ENCODE assay signal across 2 cellular contexts in the genomic region with DNA sequence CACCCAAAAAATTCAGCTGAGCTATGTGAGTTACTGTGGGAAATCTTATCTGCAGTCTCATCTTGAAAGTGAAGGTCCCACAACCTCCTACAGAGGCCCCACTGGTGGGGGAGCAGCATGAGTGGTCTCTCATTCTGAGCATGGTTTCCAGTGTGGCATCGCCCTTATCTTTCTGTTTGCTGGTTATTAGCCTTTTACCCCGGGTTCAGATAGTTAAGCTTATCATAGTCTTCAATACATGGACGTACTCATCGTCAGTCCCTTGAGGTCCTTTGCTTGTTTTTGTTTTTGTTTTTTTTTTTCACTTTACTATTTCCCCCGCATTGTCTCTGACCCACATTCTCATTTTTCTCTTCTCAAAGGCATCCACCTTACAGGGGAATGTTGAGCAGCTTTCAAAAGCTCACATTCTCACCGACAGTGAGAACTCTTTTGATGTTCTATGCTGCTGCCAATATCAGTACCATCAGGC.
TF ChIP-seq lines count a peak whose summit lies in the region.

No MANE protein-coding gene starts in this region.

TF ChIP-seq in H1, 55 proteins besides CTCF, POLR2A, EP300 and RAD21:
- TF ChIP-seq CBX5 (IDR thresholded peaks at IDR 0.05; ENCODE audit: low read depth, low read length) = no peak
- TF ChIP-seq CTBP2 (IDR thresholded peaks at IDR 0.05; ENCODE audit: borderline replicate concordance, insufficient read depth, insufficient read length, low read length) = no peak
- no peak for TF ChIP-seq MAFK (IDR thresholded peaks at IDR 0.05; ENCODE audit: low read depth, low read length)
- no peak for TF ChIP-seq TAF7 (optimal IDR thresholded peaks at IDR 0.05; ENCODE audit: borderline replicate concordance, low read depth, low read length)
- TF ChIP-seq, protein P1, sequence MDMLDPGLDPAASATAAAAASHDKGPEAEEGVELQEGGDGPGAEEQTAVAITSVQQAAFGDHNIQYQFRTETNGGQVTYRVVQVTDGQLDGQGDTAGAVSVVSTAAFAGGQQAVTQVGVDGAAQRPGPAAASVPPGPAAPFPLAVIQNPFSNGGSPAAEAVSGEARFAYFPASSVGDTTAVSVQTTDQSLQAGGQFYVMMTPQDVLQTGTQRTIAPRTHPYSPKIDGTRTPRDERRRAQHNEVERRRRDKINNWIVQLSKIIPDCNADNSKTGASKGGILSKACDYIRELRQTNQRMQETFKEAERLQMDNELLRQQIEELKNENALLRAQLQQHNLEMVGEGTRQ (IDR thresholded peaks at IDR 0.05; ENCODE audit: low read length) = no peak
- TF ChIP-seq TBP (IDR thresholded peaks at IDR 0.05; ENCODE audit: low read depth, low read length) = no peak
- no peak for TF ChIP-seq PHF8 (conservative IDR thresholded peaks at IDR 0.05; ENCODE audit: low read depth, low read length)
- no peak for TF ChIP-seq BACH1 (IDR thresholded peaks at IDR 0.05; ENCODE audit: low read length)
- no peak for TF ChIP-seq KDM4A (IDR thresholded peaks at IDR 0.05; ENCODE audit: low read depth, low read length, severe bottlenecking)
- TF ChIP-seq SP4 (IDR thresholded peaks at IDR 0.05; ENCODE audit: low read length) = no peak

TF ChIP-seq in HepG2, 621 proteins besides CTCF, POLR2A, EP300 and RAD21:
- TF ChIP-seq, protein P2, sequence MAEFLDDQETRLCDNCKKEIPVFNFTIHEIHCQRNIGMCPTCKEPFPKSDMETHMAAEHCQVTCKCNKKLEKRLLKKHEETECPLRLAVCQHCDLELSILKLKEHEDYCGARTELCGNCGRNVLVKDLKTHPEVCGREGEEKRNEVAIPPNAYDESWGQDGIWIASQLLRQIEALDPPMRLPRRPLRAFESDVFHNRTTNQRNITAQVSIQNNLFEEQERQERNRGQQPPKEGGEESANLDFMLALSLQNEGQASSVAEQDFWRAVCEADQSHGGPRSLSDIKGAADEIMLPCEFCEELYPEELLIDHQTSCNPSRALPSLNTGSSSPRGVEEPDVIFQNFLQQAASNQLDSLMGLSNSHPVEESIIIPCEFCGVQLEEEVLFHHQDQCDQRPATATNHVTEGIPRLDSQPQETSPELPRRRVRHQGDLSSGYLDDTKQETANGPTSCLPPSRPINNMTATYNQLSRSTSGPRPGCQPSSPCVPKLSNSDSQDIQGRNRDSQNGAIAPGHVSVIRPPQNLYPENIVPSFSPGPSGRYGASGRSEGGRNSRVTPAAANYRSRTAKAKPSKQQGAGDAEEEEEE (CRISPR knock-in tag; IDR thresholded peaks at IDR 0.05; ENCODE audit: borderline replicate concordance) = no peak
- TF ChIP-seq, protein P3, sequence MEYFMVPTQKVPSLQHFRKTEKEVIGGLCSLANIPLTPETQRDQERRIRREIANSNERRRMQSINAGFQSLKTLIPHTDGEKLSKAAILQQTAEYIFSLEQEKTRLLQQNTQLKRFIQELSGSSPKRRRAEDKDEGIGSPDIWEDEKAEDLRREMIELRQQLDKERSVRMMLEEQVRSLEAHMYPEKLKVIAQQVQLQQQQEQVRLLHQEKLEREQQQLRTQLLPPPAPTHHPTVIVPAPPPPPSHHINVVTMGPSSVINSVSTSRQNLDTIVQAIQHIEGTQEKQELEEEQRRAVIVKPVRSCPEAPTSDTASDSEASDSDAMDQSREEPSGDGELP (IDR thresholded peaks at IDR 0.05; ENCODE audit: borderline replicate concordance, low read depth) = no peak
- TF ChIP-seq NFIB (CRISPR knock-in tag; IDR thresholded peaks at IDR 0.05; ENCODE audit: borderline replicate concordance) (no peak), ZNF720 (CRISPR knock-in tag; IDR thresholded peaks at IDR 0.05) (no peak), ZNF136 (CRISPR knock-in tag; IDR thresholded peaks at IDR 0.05; ENCODE audit: low read depth) (no peak), SKI (IDR thresholded peaks at IDR 0.05; ENCODE audit: partially characterized antibody) (no peak), AHR (CRISPR knock-in tag; IDR thresholded peaks at IDR 0.05) (no peak), SOX13 (IDR thresholded peaks at IDR 0.05) (no peak), SOX13 (CRISPR knock-in tag; conservative IDR thresholded peaks at IDR 0.05 in 1 of 2, IDR thresholded peaks at IDR 0.05 in 1 of 2) (no peak), ZSCAN12 (CRISPR knock-in tag; IDR thresholded peaks at IDR 0.05) (no peak), ZNF781 (CRISPR knock-in tag; IDR thresholded peaks at IDR 0.05; ENCODE audit: borderline replicate concordance, not compliant biosample characterization) (no peak)
- TF ChIP-seq, protein P4, sequence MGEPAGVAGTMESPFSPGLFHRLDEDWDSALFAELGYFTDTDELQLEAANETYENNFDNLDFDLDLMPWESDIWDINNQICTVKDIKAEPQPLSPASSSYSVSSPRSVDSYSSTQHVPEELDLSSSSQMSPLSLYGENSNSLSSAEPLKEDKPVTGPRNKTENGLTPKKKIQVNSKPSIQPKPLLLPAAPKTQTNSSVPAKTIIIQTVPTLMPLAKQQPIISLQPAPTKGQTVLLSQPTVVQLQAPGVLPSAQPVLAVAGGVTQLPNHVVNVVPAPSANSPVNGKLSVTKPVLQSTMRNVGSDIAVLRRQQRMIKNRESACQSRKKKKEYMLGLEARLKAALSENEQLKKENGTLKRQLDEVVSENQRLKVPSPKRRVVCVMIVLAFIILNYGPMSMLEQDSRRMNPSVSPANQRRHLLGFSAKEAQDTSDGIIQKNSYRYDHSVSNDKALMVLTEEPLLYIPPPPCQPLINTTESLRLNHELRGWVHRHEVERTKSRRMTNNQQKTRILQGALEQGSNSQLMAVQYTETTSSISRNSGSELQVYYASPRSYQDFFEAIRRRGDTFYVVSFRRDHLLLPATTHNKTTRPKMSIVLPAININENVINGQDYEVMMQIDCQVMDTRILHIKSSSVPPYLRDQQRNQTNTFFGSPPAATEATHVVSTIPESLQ (CRISPR knock-in tag; conservative IDR thresholded peaks at IDR 0.05) = no peak
- TF ChIP-seq, protein P5, sequence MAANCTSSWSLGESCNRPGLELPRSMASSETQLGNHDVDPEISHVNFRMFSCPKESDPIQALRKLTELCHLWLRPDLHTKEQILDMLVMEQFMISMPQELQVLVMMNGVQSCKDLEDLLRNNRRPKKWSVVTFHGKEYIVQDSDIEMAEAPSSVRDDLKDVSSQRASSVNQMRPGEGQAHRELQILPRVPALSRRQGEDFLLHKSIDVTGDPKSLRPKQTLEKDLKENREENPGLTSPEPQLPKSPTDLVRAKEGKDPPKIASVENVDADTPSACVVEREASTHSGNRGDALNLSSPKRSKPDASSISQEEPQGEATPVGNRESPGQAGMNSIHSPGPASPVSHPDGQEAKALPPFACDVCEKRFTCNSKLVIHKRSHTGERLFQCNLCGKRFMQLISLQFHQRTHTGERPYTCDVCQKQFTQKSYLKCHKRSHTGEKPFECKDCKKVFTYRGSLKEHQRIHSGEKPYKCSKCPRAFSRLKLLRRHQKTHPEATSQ (CRISPR knock-in tag; IDR thresholded peaks at IDR 0.05; ENCODE audit: borderline replicate concordance) = no peak
- TF ChIP-seq, protein P6, sequence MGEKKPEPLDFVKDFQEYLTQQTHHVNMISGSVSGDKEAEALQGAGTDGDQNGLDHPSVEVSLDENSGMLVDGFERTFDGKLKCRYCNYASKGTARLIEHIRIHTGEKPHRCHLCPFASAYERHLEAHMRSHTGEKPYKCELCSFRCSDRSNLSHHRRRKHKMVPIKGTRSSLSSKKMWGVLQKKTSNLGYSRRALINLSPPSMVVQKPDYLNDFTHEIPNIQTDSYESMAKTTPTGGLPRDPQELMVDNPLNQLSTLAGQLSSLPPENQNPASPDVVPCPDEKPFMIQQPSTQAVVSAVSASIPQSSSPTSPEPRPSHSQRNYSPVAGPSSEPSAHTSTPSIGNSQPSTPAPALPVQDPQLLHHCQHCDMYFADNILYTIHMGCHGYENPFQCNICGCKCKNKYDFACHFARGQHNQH (CRISPR knock-in tag; IDR thresholded peaks at IDR 0.05) = no peak
